In the genomic region with DNA sequence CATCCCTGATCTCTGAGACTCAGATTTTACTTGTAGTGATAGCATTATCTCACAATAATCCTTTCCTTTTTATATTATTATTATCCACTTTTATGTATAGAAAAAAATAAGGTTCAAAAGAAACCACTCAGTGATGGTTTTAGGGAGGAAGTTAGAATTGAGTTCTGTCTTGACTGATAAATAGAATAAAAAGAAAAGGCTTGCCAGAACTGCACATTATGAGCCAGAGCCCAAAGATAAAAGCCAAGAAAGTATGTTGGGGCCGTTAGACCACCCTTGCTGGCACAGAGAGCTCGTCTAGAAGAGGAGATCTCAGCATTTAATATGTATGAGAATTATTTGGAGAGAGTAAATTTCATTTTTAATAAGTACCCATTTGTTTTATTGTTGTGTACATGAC, we compare ENCODE assay signal across 3 cellular contexts.
"Had no signal": no experiment of that assay in that cellular context is flagged by ENCODE, and none has a peak within 500 bp of the region (broad histone marks: within the 10 kb centered on the region; RNA-seq: fewer than 3 reads in every experiment).

No MANE protein-coding gene starts in this region.

- H3K4me3 ChIP-seq: GM12878 had no signal

- DNase-seq: GDM1, GF-D8 had no signal
